In genomic region chr20:15708984-15709598, GRCh38 we compare ENCODE assay signal across 8 cellular contexts.
DNase-seq lines count a peak whose midpoint lies in the region; ATAC-seq and TF ChIP-seq lines count a peak whose summit lies in the region.

No MANE protein-coding gene starts in this region.

- H3K9me3 Mint-ChIP-seq in nephron: no peaks in the 10 kb centered on the region

- no peaks in the 10 kb centered on the region for H3K9me2 ChIP-seq in HCT116 (ENCODE audit: insufficient read depth)
- no peaks in the 10 kb centered on the region for H3K9me2 ChIP-seq in OCI-LY1 (ENCODE audit: low read depth, low read length)

- peaks cover 5% of the 10 kb centered on the region for H3K27me3 Mint-ChIP-seq in nephron (ENCODE audit: low read depth)

- intact Hi-C loops in HCT116 (cut with micrococcal nuclease): no loop called here

- BruUV-seq in HCT116 (replicated peaks; lab: Mats Ljungman, UMichigan): no TSS peak

- H3K4me1 Mint-ChIP-seq in nephron: peaks cover 24% of the 10 kb centered on the region

- no peak overlapping the region for H3K9ac ChIP-seq in HCT116 (ENCODE audit: low read length)
- H3K9ac ChIP-seq in OCI-LY1 (ENCODE audit: low read length): no peak overlapping the region

- no peaks in the 10 kb centered on the region for H3K27me3 ChIP-seq in HCT116 (ENCODE audit: insufficient read depth, low read length)
- H3K27me3 ChIP-seq in OCI-LY1 (ENCODE audit: insufficient read depth, low read length): no peaks in the 10 kb centered on the region

- H2AFZ ChIP-seq in HCT116 (ENCODE audit: low read depth, low read length, poor library complexity, severe bottlenecking) (no peak overlapping the region), OCI-LY1 (ENCODE audit: low read length) (no peak overlapping the region)

- TF ChIP-seq CTCF in HCT116 (IDR thresholded peaks at IDR 0.05 in 2 of 3, conservative IDR thresholded peaks at IDR 0.05 in 1 of 3; ENCODE audit: borderline replicate concordance in 1 of 3, insufficient read depth in 1 of 3, low read depth in 2 of 3, low read length in 2 of 3) (peak in 2 of 3 experiments; percentile 36 to 46; a peak in 4 of 6 replicates), OCI-LY1 (IDR thresholded peaks at IDR 0.05; ENCODE audit: low read length) (peak; percentile 70), cardiac fibroblast (IDR thresholded peaks at IDR 0.05; ENCODE audit: low read depth, low read length) (peak; percentile 56), nephron (IDR thresholded peaks at IDR 0.05; ENCODE audit: unreplicated experiment in 3 of 3) (peak; percentile 32 to 49 (median 35))

- POLR2A ChIA-PET in HCT116 (lab: Charles Lee): no interaction called here

- H3K9me3 ChIP-seq in HCT116 (ENCODE audit: control insufficient read depth in 1 of 2, insufficient read depth in 1 of 2, low read depth in 1 of 2, low read length in 2 of 2) (peaks cover 7 to 8% of the 10 kb centered on the region in 2 experiments; a peak in 2 of 4 replicates), OCI-LY1 (ENCODE audit: low read length) (no peaks in the 10 kb centered on the region)

- CTCF ChIA-PET in HCT116 (lab: Charles Lee): no interaction called here

- H3F3A ChIP-seq in OCI-LY1 (ENCODE audit: insufficient read depth, low read length): no peaks in the 10 kb centered on the region

- no peaks in the 10 kb centered on the region for H3K36me3 ChIP-seq in HCT116 (ENCODE audit: control insufficient read depth in 1 of 2, insufficient read depth in 2 of 2, low read length in 2 of 2)
- H3K36me3 ChIP-seq in OCI-LY1 (ENCODE audit: insufficient read depth, low read length): no peaks in the 10 kb centered on the region

- no peak for TF ChIP-seq POLR2A in HCT116 (IDR thresholded peaks at IDR 0.05; ENCODE audit: borderline replicate concordance, extremely low read depth, insufficient read depth, insufficient read length)

- H3K4me3 Mint-ChIP-seq in nephron: no peak overlapping the region

- no peaks in the 10 kb centered on the region for H3K4me1 ChIP-seq in HCT116 (ENCODE audit: control insufficient read depth in 1 of 2, insufficient read depth in 2 of 2, low read length in 2 of 2)
- H3K4me1 ChIP-seq in OCI-LY1 (ENCODE audit: insufficient read depth, low read length, severe bottlenecking): no peaks in the 10 kb centered on the region

- no peaks in the 10 kb centered on the region for H3K36me3 Mint-ChIP-seq in nephron (ENCODE audit: low read depth)

- DNase-seq in NCI-H187 (lab: John Stamatoyannopoulos, UW) (peak; percentile 20 to 24), NCI-H187 treated with DMSO at 0.1 percent for 48 hours (lab: John Stamatoyannopoulos, UW) (no peak), HCT116 (ENCODE audit: low read depth, low spot score) (no peak), cardiac fibroblast (ENCODE audit: low read depth in 2 of 2) (peak; percentile 16 to 30)
- no peak for DNase-seq in stimulated activated naive CD4-positive, alpha-beta T cell (lab: John Stamatoyannopoulos, UW)

- no peak overlapping the region for H3K27ac ChIP-seq in HCT116 (ENCODE audit: low read depth, low read length)
- no peak overlapping the region for H3K27ac ChIP-seq in OCI-LY1 (ENCODE audit: low read depth, low read length, poor library complexity, severe bottlenecking)

- H4K20me1 ChIP-seq in HCT116 (ENCODE audit: insufficient read depth) (no peaks in the 10 kb centered on the region), OCI-LY1 (ENCODE audit: insufficient read depth, low read length) (no peaks in the 10 kb centered on the region)

- RAD21 ChIA-PET in HCT116 (lab: Charles Lee; ENCODE audit: low non-redundant PET in 1 of 2, low total read pairs in 2 of 2, uncharacterized antibody in 2 of 2, unreplicated experiment in 2 of 2): no interaction called here

- TF ChIP-seq RAD21 in HCT116 (IDR thresholded peaks at IDR 0.05; ENCODE audit: low read depth): no peak

- ATAC-seq in HCT116 (no peak), esophagus mucosa (no peak)

- no peak overlapping the region for H3K4me2 ChIP-seq in HCT116 (ENCODE audit: low read length)
- H3K4me2 ChIP-seq in OCI-LY1 (ENCODE audit: low read length): no peak overlapping the region

- no peak overlapping the region for H3K27ac Mint-ChIP-seq in nephron

- H3K4me3 ChIP-seq in HCT116 (replicated peaks in 1 of 2; ENCODE audit: low read depth in 1 of 2, low read length in 2 of 2) (no peak overlapping the region), OCI-LY1 (ENCODE audit: low read depth, low read length, poor library complexity, severe bottlenecking) (no peak overlapping the region), cardiac fibroblast (replicated peaks in 1 of 2; ENCODE audit: low read depth in 2 of 2, low read length in 2 of 2) (no peak overlapping the region)

- H3K79me2 ChIP-seq in HCT116 (ENCODE audit: insufficient read depth, low read length) (no peaks in the 10 kb centered on the region), OCI-LY1 (ENCODE audit: insufficient read depth, low read length) (no peaks in the 10 kb centered on the region)

TF ChIP-seq in HCT116, 20 proteins besides CTCF, POLR2A, EP300 and RAD21:
- no peak for TF ChIP-seq SIN3A (IDR thresholded peaks at IDR 0.05; ENCODE audit: low read depth)
- TF ChIP-seq JUND (IDR thresholded peaks at IDR 0.05): no peak
- no peak for TF ChIP-seq ZFX (IDR thresholded peaks at IDR 0.05)

Comparison
In these comparisons a context has a peak if more than half of its experiments do, and no peak if none do; other contexts are left out.
1. DNase-seq: peak in NCI-H187 (2 of 2) and cardiac fibroblast (2 of 2); none in NCI-H187 treated with DMSO at 0.1 percent for 48 hours (single experiment), HCT116 (single experiment) and stimulated activated naive CD4-positive, alpha-beta T cell (0 of 6).
2. Peak in every context shown above with its lines, with median percentiles within 50 percentile points of each other: CTCF ChIP-seq.